1 cellular context compared by ENCODE assay signal in genomic region chr9:126631254-126631653, GRCh38.
TF ChIP-seq lines count a peak whose summit lies in the region.

No MANE protein-coding gene starts in this region.

TF ChIP-seq in HCT116, 20 proteins besides CTCF, POLR2A, EP300 and RAD21 (continued from another document):
- no peak for TF ChIP-seq YY1 (IDR thresholded peaks at IDR 0.05; ENCODE audit: extremely low read depth, insufficient replicate concordance, low read depth, low read length)
- TF ChIP-seq MAX (IDR thresholded peaks at IDR 0.05): no peak
